ENCODE assay signal across 9 cellular contexts in the genomic region with DNA sequence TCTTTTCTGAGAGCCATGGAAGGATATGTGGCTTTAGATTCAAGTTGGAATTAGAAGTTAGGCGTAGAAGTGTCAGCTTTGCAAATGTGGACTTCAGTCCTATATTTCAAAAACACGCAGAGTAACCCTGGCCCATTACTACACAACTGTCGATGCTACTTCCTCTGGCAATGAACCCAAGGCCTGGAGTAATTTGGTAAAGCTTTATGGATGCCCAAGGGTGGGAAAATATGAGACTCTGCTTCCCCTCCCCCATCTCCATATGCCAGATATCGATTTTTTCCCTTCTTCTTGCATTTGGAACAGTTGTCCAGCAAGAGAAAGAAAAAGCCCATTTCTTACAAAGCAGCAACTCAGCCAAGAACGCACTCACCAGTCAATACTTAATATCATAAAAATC. TPM values are rescaled to one million over a fixed set of nuclear protein-coding genes. Genes with fewer than 3 reads are reported as not detected.
A peak's percentile ranks its signal among the peaks of the same experiment; 100 is the strongest.
DNase-seq lines count a peak whose midpoint lies in the region; ATAC-seq, FAIRE-seq and TF ChIP-seq lines count a peak whose summit lies in the region.
"Had no signal": no experiment of that assay in that cellular context is flagged by ENCODE, and none has a peak within 500 bp of the region (broad histone marks: within the 10 kb centered on the region; RNA-seq: fewer than 3 reads in every experiment).

No MANE protein-coding gene starts in this region.

- H3K36me3 Mint-ChIP-seq in CD14-positive monocyte (peaks cover 5 to 6% of the 10 kb centered on the region in 2 donors), nephron (ENCODE audit: low read depth) (no peaks in the 10 kb centered on the region)

- POLR2A ChIA-PET in K562 (lab: Yijun Ruan, JAX), result interaction anchor here (0.6 to 3.1 kb wide), 3 partner anchors 13 to 171 kb away, joined by 3 to 19 read pairs (median 3); no protein-coding TSS in a partner anchor

- H3K79me2 ChIP-seq in K562 (ENCODE audit: control insufficient read depth, insufficient read depth, low read length), result peaks cover 29% of the 10 kb centered on the region

- peak overlapping the region; percentile 97 for H3K27ac ChIP-seq in K562 (ENCODE audit: extremely low read depth, low read depth, low read length)

- H2AFZ ChIP-seq in K562 (ENCODE audit: low read depth, low read length), result peak overlapping the region; percentile 74

- no peak overlapping the region for H3K4me3 ChIP-seq in NB4 (ENCODE audit: low read depth, low read length)
- H3K4me3 ChIP-seq in K562, result no peak overlapping the region

- H3K4me1 Mint-ChIP-seq in CD14-positive monocyte (peaks cover 43% of the 10 kb centered on the region), nephron (peaks cover 44% of the 10 kb centered on the region)

- H3K9me3 ChIP-seq in K562 (replicated peaks; ENCODE audit: control insufficient read depth, insufficient read depth, low read depth, low read length), result no peaks in the 10 kb centered on the region

- peaks cover 0 to 1% (median 0%) of the 10 kb centered on the region in 7 donors for H3K9me3 Mint-ChIP-seq in CD14-positive monocyte
- H3K9me3 Mint-ChIP-seq in nephron, result no peaks in the 10 kb centered on the region

- peak overlapping the region; percentile 79 to 98 (median 88) for H3K27ac Mint-ChIP-seq in CD14-positive monocyte
- peak overlapping the region; percentile 47 to 81 (median 68) for H3K27ac Mint-ChIP-seq in nephron

- TF ChIP-seq EP300 in K562 (IDR thresholded peaks at IDR 0.05; ENCODE audit: low read length), result 0 out of 2 replicates have a peak, but pooled peaks have one; percentile 9

- WGBS in K562 (ENCODE audit: insufficient coverage, low coverage, missing lambda C conversion rate), result 51% methylated on average over 3 of the region's 5 CpGs

- peak overlapping the region; percentile 21; the same call in 1 of the 2 replicates for H3K4me2 ChIP-seq in K562 (ENCODE audit: insufficient read depth, low read length)

- in situ Hi-C loops in K562 (cut with MboI), result no loop called here

- TF ChIP-seq CTCF in CD14-positive monocyte (IDR thresholded peaks at IDR 0.05) (no peak), NB4 (IDR thresholded peaks at IDR 0.05; ENCODE audit: low read depth, low read length) (no peak), K562 (IDR thresholded peaks at IDR 0.05 in 2 of 3, conservative IDR thresholded peaks at IDR 0.05 in 1 of 3; ENCODE audit: insufficient read depth in 2 of 3, low read depth in 1 of 3, low read length in 3 of 3) (no peak), nephron (IDR thresholded peaks at IDR 0.05; ENCODE audit: unreplicated experiment in 3 of 3) (no peak)

- peaks cover 30 to 34% of the 10 kb centered on the region in 2 experiments for H3K4me1 ChIP-seq in K562 (replicated peaks in 1 of 2; ENCODE audit: control insufficient read depth in 2 of 2, insufficient read depth in 2 of 2, low read length in 2 of 2)

- H3K4me3 Mint-ChIP-seq in CD14-positive monocyte (no peak overlapping the region), nephron (peak overlapping the region; percentile 35 to 66 (median 65))

- no peak for ATAC-seq in K562
- no peak for ATAC-seq in HG02884 (IDR thresholded peaks at IDR 0.05; ENCODE audit: unreplicated experiment)

- no peak for FAIRE-seq in K562 (lab: Jason Lieb, UNC)

- DNase-seq in CD14-positive monocyte (ENCODE audit: low spot score) (peak; percentile 5), NB4 (ENCODE audit: low read depth) (peak; percentile 33), K562 (ENCODE audit: extremely low read depth in 1 of 4, low spot score in 3 of 4) (peak in 1 of 4 experiments; percentile 26), A172 (ENCODE audit: low spot score) (no peak), NCI-H187 treated with DMSO at 0.1 percent for 48 hours (lab: John Stamatoyannopoulos, UW) (no peak), hippocampal formation (lab: John Stamatoyannopoulos, UW) (no peak)
- DNase-seq: central memory CD4-positive, alpha-beta T cell had no signal

- BruUV-seq in K562 (replicated peaks; lab: Mats Ljungman, UMichigan), result no TSS peak

- no peak for TF ChIP-seq RAD21 in K562 (CRISPR knock-in tag; conservative IDR thresholded peaks at IDR 0.05 in 1 of 2, IDR thresholded peaks at IDR 0.05 in 1 of 2)

- no peak for TF ChIP-seq POLR2A in NB4 (IDR thresholded peaks at IDR 0.05; ENCODE audit: extremely low read depth, insufficient read length)
- TF ChIP-seq POLR2A in K562 (conservative IDR thresholded peaks at IDR 0.05), result no peak

- CTCF ChIA-PET in K562 (lab: Yijun Ruan, JAX; ENCODE audit: low intra/inter-chr PET ratio), result no interaction called here

- H3K9me1 ChIP-seq in K562 (ENCODE audit: control insufficient read depth, insufficient read depth, low read length), result no peaks in the 10 kb centered on the region

- peak overlapping the region in 1 of 2 experiments; percentile 76; a peak in 2 of 4 replicates for H3K9ac ChIP-seq in K562 (ENCODE audit: insufficient read depth in 1 of 2, low read depth in 2 of 2, low read length in 2 of 2)

- peaks cover 0 to 4% (median 2%) of the 10 kb centered on the region in 3 donors for H3K27me3 Mint-ChIP-seq in CD14-positive monocyte (ENCODE audit: low read depth in 3 of 3)
- no peaks in the 10 kb centered on the region for H3K27me3 Mint-ChIP-seq in nephron (ENCODE audit: low read depth)

- H3K27me3 ChIP-seq in K562 (ENCODE audit: control insufficient read depth in 2 of 2, insufficient read depth in 2 of 2, low read length in 2 of 2), result no peaks in the 10 kb centered on the region

- intact Hi-C loops in CD14-positive monocyte (cut with micrococcal nuclease), result loop anchor here in 1 of 2 donors (2.0 kb wide), 1 partner anchor 104 kb away; the partner anchor contains the start of gene ZCCHC14
- intact Hi-C loops in K562 (cut with micrococcal nuclease), result no loop called here

- peaks cover 3% of the 10 kb centered on the region; the same call in 1 of the 3 replicates for H3K36me3 ChIP-seq in K562 (ENCODE audit: control insufficient read depth, insufficient read depth, low read length)

- peaks cover 12% of the 10 kb centered on the region for H4K20me1 ChIP-seq in K562 (replicated peaks; ENCODE audit: control insufficient read depth, insufficient read depth, low read length)

TF ChIP-seq in K562, 482 proteins besides CTCF, POLR2A, EP300 and RAD21 (continues in another document):
- TF ChIP-seq CTCFL (IDR thresholded peaks at IDR 0.05; ENCODE audit: borderline replicate concordance, insufficient read depth, low read depth, low read length, poor library complexity, severe bottlenecking), result no peak

RNA-seq across cellular contexts. Expression of gene MAP1LC3B, which starts 2.9 kb away (rescaled TPM):
- 100 to 1,000 TPM; 102 to 147 TPM for polyA plus RNA-seq in CD14-positive monocyte
- 39.2 and 55.8 TPM in 2 replicates for total RNA-seq in K562 (2011; cell fraction: chromatin; rRNA removed; ENCODE audit: low replicate concordance)
- total RNA-seq in K562 (2011; cell fraction: nucleolus; rRNA removed), result 28.3 and 28.9 TPM in 2 replicates
- total RNA-seq in K562 (2011; cell fraction: nucleoplasm; rRNA removed), result 49.8 and 99.0 TPM in 2 replicates
- total RNA-seq in K562 (2014; rRNA removed), result 21.3 and 24.9 TPM in 2 replicates
- total RNA-seq in K562 (2014; rRNA removed; fragmentation: Illumina TruSeq; extraction: Trizol), result 26.7 and 32.7 TPM in 2 replicates
- total RNA-seq in K562 (2015; rRNA removed; fragmentation: Illumina TruSeq; extraction: Trizol), result 16.0 and 16.2 TPM in 2 replicates
- total RNA-seq in K562 (2021), result 73.1 and 77.4 TPM in 2 replicates
- 37.0 and 42.6 TPM in 2 replicates for polyA plus RNA-seq in K562 (2011; rRNA removed)
- 17.6 and 25.2 TPM in 2 replicates for polyA plus RNA-seq in K562 (2011; cell fraction: cytosol; rRNA removed)
- polyA plus RNA-seq in K562 (2011; cell fraction: nucleus; rRNA removed), result 16.4 and 19.9 TPM in 2 replicates
- polyA plus RNA-seq in K562 (2012), result 57.7 and 110 TPM in 2 replicates
- polyA plus RNA-seq in K562 (2014; fragmentation: Illumina TruSeq; extraction: Trizol), result 79.9 and 81.5 TPM in 2 replicates
- polyA plus RNA-seq in K562 (2014; fragmentation: Nextera tagmentation; extraction: Ambion mirVana), result 10 to 100 TPM; 30.4 to 36.7 TPM
- 45.5 TPM in 2 replicates for polyA plus RNA-seq in K562 (2014; rRNA removed)
- 21.9 and 25.6 TPM in 2 replicates for polyA minus RNA-seq in K562 (2011; rRNA and poly(A)+ RNA removed)
- 23.5 and 24.3 TPM in 2 replicates for polyA minus RNA-seq in K562 (2011; cell fraction: cytosol; rRNA and poly(A)+ RNA removed)
- 8.3 and 11.6 TPM in 2 replicates for polyA minus RNA-seq in K562 (2011; cell fraction: nucleus; rRNA and poly(A)+ RNA removed)
- total RNA-seq in A172 (2014; rRNA removed; shearing (Covaris generic)), result 27.4 and 35.9 TPM in 2 replicates

RNA-seq across cellular contexts. Expression of gene FBXO31, which starts 5.7 kb away (rescaled TPM):
- polyA plus RNA-seq in CD14-positive monocyte, result 1 to 10 TPM; 2.0 to 3.3 TPM
- total RNA-seq in K562 (2011; cell fraction: chromatin; rRNA removed; ENCODE audit: low replicate concordance), result 50.3 and 100 TPM in 2 replicates
- total RNA-seq in K562 (2011; cell fraction: nucleolus; rRNA removed), result 55.0 and 64.4 TPM in 2 replicates
- 34.9 and 39.5 TPM in 2 replicates for total RNA-seq in K562 (2011; cell fraction: nucleoplasm; rRNA removed)
- total RNA-seq in K562 (2014; rRNA removed), result 18.9 and 20.7 TPM in 2 replicates
- total RNA-seq in K562 (2014; rRNA removed; fragmentation: Illumina TruSeq; extraction: Trizol), result 6.7 and 8.1 TPM in 2 replicates
- total RNA-seq in K562 (2015; rRNA removed; fragmentation: Illumina TruSeq; extraction: Trizol), result 10.1 and 10.4 TPM in 2 replicates
- total RNA-seq in K562 (2021), result 28.6 and 33.3 TPM in 2 replicates
- polyA plus RNA-seq in K562 (2011; rRNA removed), result 11.9 and 13.4 TPM in 2 replicates
- polyA plus RNA-seq in K562 (2011; cell fraction: cytosol; rRNA removed), result 10.3 and 21.0 TPM in 2 replicates
- 24.4 and 48.8 TPM in 2 replicates for polyA plus RNA-seq in K562 (2011; cell fraction: nucleus; rRNA removed)
- polyA plus RNA-seq in K562 (2012), result 14.2 and 18.2 TPM in 2 replicates
- 10.9 and 19.1 TPM in 2 replicates for polyA plus RNA-seq in K562 (2014; fragmentation: Illumina TruSeq; extraction: Trizol)
- under 1 TPM; 0.18 to 0.70 TPM for polyA plus RNA-seq in K562 (2014; fragmentation: Nextera tagmentation; extraction: Ambion mirVana)
- polyA plus RNA-seq in K562 (2014; rRNA removed), result 14.0 and 16.0 TPM in 2 replicates
- 12.2 and 15.8 TPM in 2 replicates for polyA minus RNA-seq in K562 (2011; rRNA and poly(A)+ RNA removed)
- polyA minus RNA-seq in K562 (2011; cell fraction: cytosol; rRNA and poly(A)+ RNA removed), result 13.6 and 17.8 TPM in 2 replicates
- polyA minus RNA-seq in K562 (2011; cell fraction: nucleus; rRNA and poly(A)+ RNA removed), result 14.0 and 20.2 TPM in 2 replicates
- total RNA-seq in A172 (2014; rRNA removed; shearing (Covaris generic)), result 18.4 and 19.8 TPM in 2 replicates

Comparison
In these comparisons a context has a peak if more than half of its experiments do, and no peak if none do; other contexts are left out.
1. DNase-seq: peak in CD14-positive monocyte (single experiment) and NB4 (single experiment); none in A172 (single experiment), NCI-H187 treated with DMSO at 0.1 percent for 48 hours (single experiment) and hippocampal formation (0 of 2).
2. H3K4me3 Mint-ChIP-seq: peak in nephron (3 of 3); none in CD14-positive monocyte (0 of 2).